ENCODE assay signal across 1 cellular context in the genomic region with DNA sequence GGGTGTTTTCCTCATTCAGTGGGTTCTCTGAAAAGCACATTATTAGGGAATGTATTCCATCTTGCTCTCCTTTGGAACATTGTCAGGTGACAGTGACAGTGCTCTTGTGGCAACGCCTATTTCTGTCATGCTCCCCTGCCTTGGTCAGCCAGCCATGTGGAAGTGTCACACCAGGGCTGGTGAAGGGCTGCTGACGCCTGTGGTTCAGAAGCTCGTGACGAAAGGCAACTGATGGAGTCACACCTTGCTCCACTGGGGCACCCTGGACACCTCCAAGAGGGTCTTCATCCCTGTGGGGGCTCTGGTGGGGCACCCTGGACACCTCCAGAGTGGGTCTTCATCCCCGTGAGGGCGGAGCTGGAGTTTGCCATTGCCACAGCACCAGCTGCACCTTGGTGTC.
TF ChIP-seq lines count a peak whose summit lies in the region.

No MANE protein-coding gene starts in this region.

TF ChIP-seq in SK-N-SH treated with all-trans-retinoic acid at 6 μM for 48 hours, 23 proteins besides CTCF, POLR2A, EP300 and RAD21 (continued from another document):
- TF ChIP-seq, protein P1, sequence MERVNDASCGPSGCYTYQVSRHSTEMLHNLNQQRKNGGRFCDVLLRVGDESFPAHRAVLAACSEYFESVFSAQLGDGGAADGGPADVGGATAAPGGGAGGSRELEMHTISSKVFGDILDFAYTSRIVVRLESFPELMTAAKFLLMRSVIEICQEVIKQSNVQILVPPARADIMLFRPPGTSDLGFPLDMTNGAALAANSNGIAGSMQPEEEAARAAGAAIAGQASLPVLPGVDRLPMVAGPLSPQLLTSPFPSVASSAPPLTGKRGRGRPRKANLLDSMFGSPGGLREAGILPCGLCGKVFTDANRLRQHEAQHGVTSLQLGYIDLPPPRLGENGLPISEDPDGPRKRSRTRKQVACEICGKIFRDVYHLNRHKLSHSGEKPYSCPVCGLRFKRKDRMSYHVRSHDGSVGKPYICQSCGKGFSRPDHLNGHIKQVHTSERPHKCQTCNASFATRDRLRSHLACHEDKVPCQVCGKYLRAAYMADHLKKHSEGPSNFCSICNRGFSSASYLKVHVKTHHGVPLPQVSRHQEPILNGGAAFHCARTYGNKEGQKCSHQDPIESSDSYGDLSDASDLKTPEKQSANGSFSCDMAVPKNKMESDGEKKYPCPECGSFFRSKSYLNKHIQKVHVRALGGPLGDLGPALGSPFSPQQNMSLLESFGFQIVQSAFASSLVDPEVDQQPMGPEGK (CRISPR knock-in tag; IDR thresholded peaks at IDR 0.05; ENCODE audit: borderline replicate concordance), result no peak
- TF ChIP-seq ZNF70 (CRISPR knock-in tag; IDR thresholded peaks at IDR 0.05), result no peak
